ENCODE assay signal across 1 cellular context in the genomic region with DNA sequence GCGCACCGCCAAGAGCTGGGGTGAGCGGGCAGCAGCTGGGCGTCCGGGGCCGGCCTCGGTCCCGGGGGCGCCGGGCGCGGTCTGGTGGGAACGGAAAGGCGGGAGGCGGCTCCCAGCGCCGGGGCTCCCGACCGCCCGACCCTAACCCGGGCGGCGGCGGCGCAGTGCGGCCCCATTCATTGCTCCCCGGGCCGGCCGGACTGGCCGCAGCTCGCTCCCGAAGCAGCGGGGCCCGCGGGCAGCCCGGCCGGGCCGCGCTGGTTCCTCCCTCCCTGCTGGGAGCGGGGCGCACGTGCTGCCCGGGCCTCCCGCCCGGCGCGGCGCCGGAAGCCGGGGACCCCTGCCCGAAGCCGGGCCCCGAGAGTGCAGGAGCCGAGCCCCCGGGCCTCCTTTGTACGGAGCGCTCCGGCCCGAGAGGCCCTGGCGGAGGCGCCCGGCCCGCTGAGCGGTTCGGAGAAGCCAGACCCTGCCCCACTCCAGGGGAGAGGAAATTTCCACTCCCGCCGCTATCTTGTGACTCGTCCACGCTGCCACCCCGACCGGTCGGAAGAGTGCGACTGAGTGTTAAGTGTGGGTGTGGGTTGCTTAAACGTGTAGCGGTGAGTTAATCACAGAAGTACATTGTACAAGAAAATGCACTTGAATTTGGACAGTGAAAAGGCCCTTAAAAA.
TF ChIP-seq lines count a peak whose summit lies in the region.

No MANE protein-coding gene starts in this region.

TF ChIP-seq in HepG2, 621 proteins besides CTCF, POLR2A, EP300 and RAD21 (continued from another document and continues in another):
- TF ChIP-seq, protein P1, sequence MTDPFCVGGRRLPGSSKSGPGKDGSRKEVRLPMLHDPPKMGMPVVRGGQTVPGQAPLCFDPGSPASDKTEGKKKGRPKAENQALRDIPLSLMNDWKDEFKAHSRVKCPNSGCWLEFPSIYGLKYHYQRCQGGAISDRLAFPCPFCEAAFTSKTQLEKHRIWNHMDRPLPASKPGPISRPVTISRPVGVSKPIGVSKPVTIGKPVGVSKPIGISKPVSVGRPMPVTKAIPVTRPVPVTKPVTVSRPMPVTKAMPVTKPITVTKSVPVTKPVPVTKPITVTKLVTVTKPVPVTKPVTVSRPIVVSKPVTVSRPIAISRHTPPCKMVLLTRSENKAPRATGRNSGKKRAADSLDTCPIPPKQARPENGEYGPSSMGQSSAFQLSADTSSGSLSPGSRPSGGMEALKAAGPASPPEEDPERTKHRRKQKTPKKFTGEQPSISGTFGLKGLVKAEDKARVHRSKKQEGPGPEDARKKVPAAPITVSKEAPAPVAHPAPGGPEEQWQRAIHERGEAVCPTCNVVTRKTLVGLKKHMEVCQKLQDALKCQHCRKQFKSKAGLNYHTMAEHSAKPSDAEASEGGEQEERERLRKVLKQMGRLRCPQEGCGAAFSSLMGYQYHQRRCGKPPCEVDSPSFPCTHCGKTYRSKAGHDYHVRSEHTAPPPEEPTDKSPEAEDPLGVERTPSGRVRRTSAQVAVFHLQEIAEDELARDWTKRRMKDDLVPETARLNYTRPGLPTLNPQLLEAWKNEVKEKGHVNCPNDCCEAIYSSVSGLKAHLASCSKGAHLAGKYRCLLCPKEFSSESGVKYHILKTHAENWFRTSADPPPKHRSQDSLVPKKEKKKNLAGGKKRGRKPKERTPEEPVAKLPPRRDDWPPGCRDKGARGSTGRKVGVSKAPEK (CRISPR knock-in tag; IDR thresholded peaks at IDR 0.05; ENCODE audit: borderline replicate concordance): no peak
- no peak for TF ChIP-seq SP4 (CRISPR knock-in tag; IDR thresholded peaks at IDR 0.05)
- TF ChIP-seq ZFP37 (CRISPR knock-in tag; IDR thresholded peaks at IDR 0.05; ENCODE audit: borderline replicate concordance): no peak
- no peak for TF ChIP-seq NR2F6 (IDR thresholded peaks at IDR 0.05)
- no peak for TF ChIP-seq NR2F6 (CRISPR knock-in tag; IDR thresholded peaks at IDR 0.05)
- TF ChIP-seq, protein P2, sequence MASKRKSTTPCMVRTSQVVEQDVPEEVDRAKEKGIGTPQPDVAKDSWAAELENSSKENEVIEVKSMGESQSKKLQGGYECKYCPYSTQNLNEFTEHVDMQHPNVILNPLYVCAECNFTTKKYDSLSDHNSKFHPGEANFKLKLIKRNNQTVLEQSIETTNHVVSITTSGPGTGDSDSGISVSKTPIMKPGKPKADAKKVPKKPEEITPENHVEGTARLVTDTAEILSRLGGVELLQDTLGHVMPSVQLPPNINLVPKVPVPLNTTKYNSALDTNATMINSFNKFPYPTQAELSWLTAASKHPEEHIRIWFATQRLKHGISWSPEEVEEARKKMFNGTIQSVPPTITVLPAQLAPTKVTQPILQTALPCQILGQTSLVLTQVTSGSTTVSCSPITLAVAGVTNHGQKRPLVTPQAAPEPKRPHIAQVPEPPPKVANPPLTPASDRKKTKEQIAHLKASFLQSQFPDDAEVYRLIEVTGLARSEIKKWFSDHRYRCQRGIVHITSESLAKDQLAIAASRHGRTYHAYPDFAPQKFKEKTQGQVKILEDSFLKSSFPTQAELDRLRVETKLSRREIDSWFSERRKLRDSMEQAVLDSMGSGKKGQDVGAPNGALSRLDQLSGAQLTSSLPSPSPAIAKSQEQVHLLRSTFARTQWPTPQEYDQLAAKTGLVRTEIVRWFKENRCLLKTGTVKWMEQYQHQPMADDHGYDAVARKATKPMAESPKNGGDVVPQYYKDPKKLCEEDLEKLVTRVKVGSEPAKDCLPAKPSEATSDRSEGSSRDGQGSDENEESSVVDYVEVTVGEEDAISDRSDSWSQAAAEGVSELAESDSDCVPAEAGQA (IDR thresholded peaks at IDR 0.05; ENCODE audit: low read depth): no peak
- TF ChIP-seq, protein P2 (CRISPR knock-in tag; IDR thresholded peaks at IDR 0.05; ENCODE audit: borderline replicate concordance): no peak
- TF ChIP-seq SIN3B (IDR thresholded peaks at IDR 0.05; ENCODE audit: low read length): no peak
- TF ChIP-seq NFE2L1 (CRISPR knock-in tag; IDR thresholded peaks at IDR 0.05; ENCODE audit: borderline replicate concordance): no peak
- TF ChIP-seq YEATS4 (CRISPR knock-in tag; IDR thresholded peaks at IDR 0.05; ENCODE audit: borderline replicate concordance): peak; percentile 14; the same call in 1 of the 2 replicates
- TF ChIP-seq ZNF317 (CRISPR knock-in tag; IDR thresholded peaks at IDR 0.05): no peak
- no peak for TF ChIP-seq SATB2 (CRISPR knock-in tag; IDR thresholded peaks at IDR 0.05)
- no peak for TF ChIP-seq ONECUT2 (CRISPR knock-in tag; IDR thresholded peaks at IDR 0.05)
- TF ChIP-seq HDAC2 (CRISPR knock-in tag; IDR thresholded peaks at IDR 0.05): no peak
- TF ChIP-seq, protein P3, sequence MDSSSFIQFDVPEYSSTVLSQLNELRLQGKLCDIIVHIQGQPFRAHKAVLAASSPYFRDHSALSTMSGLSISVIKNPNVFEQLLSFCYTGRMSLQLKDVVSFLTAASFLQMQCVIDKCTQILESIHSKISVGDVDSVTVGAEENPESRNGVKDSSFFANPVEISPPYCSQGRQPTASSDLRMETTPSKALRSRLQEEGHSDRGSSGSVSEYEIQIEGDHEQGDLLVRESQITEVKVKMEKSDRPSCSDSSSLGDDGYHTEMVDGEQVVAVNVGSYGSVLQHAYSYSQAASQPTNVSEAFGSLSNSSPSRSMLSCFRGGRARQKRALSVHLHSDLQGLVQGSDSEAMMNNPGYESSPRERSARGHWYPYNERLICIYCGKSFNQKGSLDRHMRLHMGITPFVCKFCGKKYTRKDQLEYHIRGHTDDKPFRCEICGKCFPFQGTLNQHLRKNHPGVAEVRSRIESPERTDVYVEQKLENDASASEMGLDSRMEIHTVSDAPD (CRISPR knock-in tag; IDR thresholded peaks at IDR 0.05): no peak
- TF ChIP-seq, protein P4, sequence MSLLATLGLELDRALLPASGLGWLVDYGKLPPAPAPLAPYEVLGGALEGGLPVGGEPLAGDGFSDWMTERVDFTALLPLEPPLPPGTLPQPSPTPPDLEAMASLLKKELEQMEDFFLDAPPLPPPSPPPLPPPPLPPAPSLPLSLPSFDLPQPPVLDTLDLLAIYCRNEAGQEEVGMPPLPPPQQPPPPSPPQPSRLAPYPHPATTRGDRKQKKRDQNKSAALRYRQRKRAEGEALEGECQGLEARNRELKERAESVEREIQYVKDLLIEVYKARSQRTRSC (CRISPR knock-in tag; IDR thresholded peaks at IDR 0.05; ENCODE audit: low read depth): no peak
- TF ChIP-seq, protein P5, sequence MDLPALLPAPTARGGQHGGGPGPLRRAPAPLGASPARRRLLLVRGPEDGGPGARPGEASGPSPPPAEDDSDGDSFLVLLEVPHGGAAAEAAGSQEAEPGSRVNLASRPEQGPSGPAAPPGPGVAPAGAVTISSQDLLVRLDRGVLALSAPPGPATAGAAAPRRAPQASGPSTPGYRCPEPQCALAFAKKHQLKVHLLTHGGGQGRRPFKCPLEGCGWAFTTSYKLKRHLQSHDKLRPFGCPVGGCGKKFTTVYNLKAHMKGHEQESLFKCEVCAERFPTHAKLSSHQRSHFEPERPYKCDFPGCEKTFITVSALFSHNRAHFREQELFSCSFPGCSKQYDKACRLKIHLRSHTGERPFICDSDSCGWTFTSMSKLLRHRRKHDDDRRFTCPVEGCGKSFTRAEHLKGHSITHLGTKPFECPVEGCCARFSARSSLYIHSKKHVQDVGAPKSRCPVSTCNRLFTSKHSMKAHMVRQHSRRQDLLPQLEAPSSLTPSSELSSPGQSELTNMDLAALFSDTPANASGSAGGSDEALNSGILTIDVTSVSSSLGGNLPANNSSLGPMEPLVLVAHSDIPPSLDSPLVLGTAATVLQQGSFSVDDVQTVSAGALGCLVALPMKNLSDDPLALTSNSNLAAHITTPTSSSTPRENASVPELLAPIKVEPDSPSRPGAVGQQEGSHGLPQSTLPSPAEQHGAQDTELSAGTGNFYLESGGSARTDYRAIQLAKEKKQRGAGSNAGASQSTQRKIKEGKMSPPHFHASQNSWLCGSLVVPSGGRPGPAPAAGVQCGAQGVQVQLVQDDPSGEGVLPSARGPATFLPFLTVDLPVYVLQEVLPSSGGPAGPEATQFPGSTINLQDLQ (CRISPR knock-in tag; IDR thresholded peaks at IDR 0.05): peak; percentile 29; the same call in 1 of the 2 replicates
- TF ChIP-seq AHR (CRISPR knock-in tag; IDR thresholded peaks at IDR 0.05): no peak
- TF ChIP-seq, protein P6, sequence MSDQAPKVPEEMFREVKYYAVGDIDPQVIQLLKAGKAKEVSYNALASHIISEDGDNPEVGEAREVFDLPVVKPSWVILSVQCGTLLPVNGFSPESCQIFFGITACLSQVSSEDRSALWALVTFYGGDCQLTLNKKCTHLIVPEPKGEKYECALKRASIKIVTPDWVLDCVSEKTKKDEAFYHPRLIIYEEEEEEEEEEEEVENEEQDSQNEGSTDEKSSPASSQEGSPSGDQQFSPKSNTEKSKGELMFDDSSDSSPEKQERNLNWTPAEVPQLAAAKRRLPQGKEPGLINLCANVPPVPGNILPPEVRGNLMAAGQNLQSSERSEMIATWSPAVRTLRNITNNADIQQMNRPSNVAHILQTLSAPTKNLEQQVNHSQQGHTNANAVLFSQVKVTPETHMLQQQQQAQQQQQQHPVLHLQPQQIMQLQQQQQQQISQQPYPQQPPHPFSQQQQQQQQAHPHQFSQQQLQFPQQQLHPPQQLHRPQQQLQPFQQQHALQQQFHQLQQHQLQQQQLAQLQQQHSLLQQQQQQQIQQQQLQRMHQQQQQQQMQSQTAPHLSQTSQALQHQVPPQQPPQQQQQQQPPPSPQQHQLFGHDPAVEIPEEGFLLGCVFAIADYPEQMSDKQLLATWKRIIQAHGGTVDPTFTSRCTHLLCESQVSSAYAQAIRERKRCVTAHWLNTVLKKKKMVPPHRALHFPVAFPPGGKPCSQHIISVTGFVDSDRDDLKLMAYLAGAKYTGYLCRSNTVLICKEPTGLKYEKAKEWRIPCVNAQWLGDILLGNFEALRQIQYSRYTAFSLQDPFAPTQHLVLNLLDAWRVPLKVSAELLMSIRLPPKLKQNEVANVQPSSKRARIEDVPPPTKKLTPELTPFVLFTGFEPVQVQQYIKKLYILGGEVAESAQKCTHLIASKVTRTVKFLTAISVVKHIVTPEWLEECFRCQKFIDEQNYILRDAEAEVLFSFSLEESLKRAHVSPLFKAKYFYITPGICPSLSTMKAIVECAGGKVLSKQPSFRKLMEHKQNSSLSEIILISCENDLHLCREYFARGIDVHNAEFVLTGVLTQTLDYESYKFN (CRISPR knock-in tag; conservative IDR thresholded peaks at IDR 0.05): no peak
- TF ChIP-seq CENPX (CRISPR knock-in tag; IDR thresholded peaks at IDR 0.05): no peak
- no peak for TF ChIP-seq ZNF547 (CRISPR knock-in tag; IDR thresholded peaks at IDR 0.05)
- TF ChIP-seq, protein P7, sequence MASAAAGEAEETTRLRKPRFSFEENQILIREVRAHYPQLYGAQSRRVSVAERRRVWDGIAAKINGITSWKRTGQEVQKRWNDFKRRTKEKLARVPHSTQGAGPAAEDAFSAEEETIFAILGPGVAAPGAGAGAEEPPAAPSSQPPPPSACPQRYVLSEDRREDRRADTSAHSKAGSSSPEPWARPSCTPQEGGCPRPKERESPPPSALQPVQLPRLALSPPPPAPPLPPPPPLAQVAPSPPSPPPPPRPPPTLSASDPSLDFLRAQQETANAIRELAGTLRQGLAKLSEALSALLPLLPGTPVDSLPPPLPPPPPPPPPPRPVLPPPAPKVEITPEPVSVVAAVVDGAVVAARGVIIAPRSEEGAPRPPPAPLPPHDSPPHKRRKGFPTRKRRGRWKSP (CRISPR knock-in tag; IDR thresholded peaks at IDR 0.05): no peak; the same call in 1 of the 2 replicates
- peak; percentile 62 for TF ChIP-seq ASH2L (IDR thresholded peaks at IDR 0.05; ENCODE audit: insufficient read length, low read depth, low read length)
- no peak for TF ChIP-seq ZNF264 (CRISPR knock-in tag; IDR thresholded peaks at IDR 0.05)
- no peak for TF ChIP-seq ZNF670 (CRISPR knock-in tag; IDR thresholded peaks at IDR 0.05; ENCODE audit: borderline replicate concordance)
- TF ChIP-seq ZNF33A (CRISPR knock-in tag; IDR thresholded peaks at IDR 0.05; ENCODE audit: borderline replicate concordance): no peak
- 0 out of 2 replicates have a peak, but pooled peaks have one; percentile 35 for TF ChIP-seq CHCHD3 (CRISPR knock-in tag; IDR thresholded peaks at IDR 0.05)
- no peak for TF ChIP-seq STAT5B (CRISPR knock-in tag; IDR thresholded peaks at IDR 0.05)
- TF ChIP-seq, protein P8, sequence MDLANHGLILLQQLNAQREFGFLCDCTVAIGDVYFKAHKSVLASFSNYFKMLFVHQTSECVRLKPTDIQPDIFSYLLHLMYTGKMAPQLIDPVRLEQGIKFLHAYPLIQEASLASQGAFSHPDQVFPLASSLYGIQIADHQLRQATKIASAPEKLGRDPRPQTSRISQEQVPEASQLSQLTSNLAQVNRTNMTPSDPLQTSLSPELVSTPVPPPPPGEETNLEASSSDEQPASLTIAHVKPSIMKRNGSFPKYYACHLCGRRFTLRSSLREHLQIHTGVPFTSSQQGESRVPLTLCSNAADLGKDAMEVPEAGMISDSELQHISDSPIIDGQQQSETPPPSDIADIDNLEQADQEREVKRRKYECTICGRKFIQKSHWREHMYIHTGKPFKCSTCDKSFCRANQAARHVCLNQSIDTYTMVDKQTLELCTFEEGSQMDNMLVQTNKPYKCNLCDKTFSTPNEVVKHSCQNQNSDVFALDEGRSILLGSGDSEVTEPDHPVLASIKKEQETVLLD (CRISPR knock-in tag; IDR thresholded peaks at IDR 0.05; ENCODE audit: low read depth): no peak
- no peak for TF ChIP-seq PITX1 (CRISPR knock-in tag; IDR thresholded peaks at IDR 0.05)
- TF ChIP-seq HES4 (CRISPR knock-in tag; IDR thresholded peaks at IDR 0.05; ENCODE audit: borderline replicate concordance): 0 out of 2 replicates have a peak, but pooled peaks have one; percentile 30
- no peak for TF ChIP-seq PAF1 (CRISPR knock-in tag; IDR thresholded peaks at IDR 0.05)
- TF ChIP-seq ZNF879 (CRISPR knock-in tag; IDR thresholded peaks at IDR 0.05): no peak
- TF ChIP-seq, protein P9, sequence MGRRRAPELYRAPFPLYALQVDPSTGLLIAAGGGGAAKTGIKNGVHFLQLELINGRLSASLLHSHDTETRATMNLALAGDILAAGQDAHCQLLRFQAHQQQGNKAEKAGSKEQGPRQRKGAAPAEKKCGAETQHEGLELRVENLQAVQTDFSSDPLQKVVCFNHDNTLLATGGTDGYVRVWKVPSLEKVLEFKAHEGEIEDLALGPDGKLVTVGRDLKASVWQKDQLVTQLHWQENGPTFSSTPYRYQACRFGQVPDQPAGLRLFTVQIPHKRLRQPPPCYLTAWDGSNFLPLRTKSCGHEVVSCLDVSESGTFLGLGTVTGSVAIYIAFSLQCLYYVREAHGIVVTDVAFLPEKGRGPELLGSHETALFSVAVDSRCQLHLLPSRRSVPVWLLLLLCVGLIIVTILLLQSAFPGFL (CRISPR knock-in tag; IDR thresholded peaks at IDR 0.05): no peak
- no peak for TF ChIP-seq STAG1 (CRISPR knock-in tag; IDR thresholded peaks at IDR 0.05)
